ENCODE assay signal across 2 cellular contexts in the genomic region with DNA sequence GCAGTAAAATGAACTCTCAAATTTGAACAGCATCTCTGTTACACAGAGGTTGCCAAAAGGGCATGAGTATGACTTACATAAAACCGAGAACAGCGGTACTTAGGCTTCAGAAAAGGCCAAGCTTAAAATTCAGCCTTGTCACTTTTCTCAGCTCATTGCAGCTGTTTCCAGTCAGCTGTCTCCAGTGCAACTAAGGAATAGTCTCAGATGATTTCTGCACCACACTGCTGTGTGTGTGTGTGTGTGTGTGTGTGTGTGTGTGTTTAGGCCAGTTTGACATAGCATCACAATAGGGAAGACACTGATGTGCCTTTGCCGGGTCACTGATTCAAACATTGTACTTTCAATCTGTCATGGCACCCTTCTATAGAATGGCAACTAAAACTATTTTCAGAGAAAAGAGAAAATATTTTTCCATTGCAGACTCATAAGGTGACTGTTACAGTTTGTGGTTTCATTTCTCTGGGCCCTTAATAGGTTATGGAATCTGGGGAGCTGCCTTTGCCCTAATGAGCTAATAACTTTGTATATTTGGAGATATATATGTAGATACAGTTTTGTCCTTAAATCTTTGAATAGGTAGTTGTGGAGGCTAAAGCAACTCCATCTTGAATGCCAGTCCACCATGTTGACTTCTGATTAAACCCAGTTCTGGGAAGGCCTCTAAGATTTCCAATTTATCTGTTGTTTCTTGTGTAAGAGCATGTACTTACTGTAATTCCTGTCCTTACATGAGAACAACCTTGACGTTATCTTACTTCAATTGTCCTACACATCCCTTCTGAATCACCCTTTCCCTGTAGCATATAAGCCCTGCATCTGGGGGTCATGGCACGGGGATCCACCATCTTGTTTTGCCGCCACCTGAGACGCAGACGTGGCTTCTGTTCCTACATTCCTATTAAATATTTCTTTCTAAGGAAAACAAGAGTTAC.
TF ChIP-seq lines count a peak whose summit lies in the region.

No MANE protein-coding gene starts in this region.

TF ChIP-seq in GM23338, 12 proteins besides CTCF, POLR2A, EP300 and RAD21 (continues in another document):
- TF ChIP-seq JUNB (IDR thresholded peaks at IDR 0.05; ENCODE audit: unreplicated experiment), result no peak
- TF ChIP-seq EZH2 (IDR thresholded peaks at IDR 0.05; ENCODE audit: low read depth, unreplicated experiment), result no peak
- TF ChIP-seq, protein P1, sequence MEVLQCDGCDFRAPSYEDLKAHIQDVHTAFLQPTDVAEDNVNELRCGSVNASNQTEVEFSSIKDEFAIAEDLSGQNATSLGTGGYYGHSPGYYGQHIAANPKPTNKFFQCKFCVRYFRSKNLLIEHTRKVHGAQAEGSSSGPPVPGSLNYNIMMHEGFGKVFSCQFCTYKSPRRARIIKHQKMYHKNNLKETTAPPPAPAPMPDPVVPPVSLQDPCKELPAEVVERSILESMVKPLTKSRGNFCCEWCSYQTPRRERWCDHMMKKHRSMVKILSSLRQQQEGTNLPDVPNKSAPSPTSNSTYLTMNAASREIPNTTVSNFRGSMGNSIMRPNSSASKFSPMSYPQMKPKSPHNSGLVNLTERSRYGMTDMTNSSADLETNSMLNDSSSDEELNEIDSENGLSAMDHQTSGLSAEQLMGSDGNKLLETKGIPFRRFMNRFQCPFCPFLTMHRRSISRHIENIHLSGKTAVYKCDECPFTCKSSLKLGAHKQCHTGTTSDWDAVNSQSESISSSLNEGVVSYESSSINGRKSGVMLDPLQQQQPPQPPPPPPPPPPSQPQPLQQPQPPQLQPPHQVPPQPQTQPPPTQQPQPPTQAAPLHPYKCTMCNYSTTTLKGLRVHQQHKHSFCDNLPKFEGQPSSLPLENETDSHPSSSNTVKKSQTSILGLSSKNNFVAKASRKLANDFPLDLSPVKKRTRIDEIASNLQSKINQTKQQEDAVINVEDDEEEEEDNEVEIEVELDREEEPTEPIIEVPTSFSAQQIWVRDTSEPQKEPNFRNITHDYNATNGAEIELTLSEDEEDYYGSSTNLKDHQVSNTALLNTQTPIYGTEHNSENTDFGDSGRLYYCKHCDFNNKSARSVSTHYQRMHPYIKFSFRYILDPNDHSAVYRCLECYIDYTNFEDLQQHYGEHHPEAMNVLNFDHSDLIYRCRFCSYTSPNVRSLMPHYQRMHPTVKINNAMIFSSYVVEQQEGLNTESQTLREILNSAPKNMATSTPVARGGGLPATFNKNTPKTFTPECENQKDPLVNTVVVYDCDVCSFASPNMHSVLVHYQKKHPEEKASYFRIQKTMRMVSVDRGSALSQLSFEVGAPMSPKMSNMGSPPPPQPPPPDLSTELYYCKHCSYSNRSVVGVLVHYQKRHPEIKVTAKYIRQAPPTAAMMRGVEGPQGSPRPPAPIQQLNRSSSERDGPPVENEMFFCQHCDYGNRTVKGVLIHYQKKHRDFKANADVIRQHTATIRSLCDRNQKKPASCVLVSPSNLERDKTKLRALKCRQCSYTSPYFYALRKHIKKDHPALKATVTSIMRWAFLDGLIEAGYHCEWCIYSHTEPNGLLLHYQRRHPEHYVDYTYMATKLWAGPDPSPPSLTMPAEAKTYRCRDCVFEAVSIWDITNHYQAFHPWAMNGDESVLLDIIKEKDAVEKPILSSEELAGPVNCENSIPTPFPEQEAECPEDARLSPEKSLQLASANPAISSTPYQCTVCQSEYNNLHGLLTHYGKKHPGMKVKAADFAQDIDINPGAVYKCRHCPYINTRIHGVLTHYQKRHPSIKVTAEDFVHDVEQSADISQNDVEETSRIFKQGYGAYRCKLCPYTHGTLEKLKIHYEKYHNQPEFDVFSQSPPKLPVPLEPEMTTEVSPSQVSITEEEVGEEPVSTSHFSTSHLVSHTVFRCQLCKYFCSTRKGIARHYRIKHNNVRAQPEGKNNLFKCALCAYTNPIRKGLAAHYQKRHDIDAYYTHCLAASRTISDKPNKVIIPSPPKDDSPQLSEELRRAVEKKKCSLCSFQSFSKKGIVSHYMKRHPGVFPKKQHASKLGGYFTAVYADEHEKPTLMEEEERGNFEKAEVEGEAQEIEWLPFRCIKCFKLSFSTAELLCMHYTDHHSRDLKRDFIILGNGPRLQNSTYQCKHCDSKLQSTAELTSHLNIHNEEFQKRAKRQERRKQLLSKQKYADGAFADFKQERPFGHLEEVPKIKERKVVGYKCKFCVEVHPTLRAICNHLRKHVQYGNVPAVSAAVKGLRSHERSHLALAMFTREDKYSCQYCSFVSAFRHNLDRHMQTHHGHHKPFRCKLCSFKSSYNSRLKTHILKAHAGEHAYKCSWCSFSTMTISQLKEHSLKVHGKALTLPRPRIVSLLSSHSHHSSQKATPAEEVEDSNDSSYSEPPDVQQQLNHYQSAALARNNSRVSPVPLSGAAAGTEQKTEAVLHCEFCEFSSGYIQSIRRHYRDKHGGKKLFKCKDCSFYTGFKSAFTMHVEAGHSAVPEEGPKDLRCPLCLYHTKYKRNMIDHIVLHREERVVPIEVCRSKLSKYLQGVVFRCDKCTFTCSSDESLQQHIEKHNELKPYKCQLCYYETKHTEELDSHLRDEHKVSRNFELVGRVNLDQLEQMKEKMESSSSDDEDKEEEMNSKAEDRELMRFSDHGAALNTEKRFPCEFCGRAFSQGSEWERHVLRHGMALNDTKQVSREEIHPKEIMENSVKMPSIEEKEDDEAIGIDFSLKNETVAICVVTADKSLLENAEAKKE (CRISPR knock-in tag; IDR thresholded peaks at IDR 0.05), result no peak
- TF ChIP-seq POLR2AphosphoS5 (IDR thresholded peaks at IDR 0.05; ENCODE audit: low read depth), result no peak
- TF ChIP-seq CREB1 (CRISPR knock-in tag; IDR thresholded peaks at IDR 0.05; ENCODE audit: low read depth), result no peak
- TF ChIP-seq STAT1 (IDR thresholded peaks at IDR 0.05; ENCODE audit: unreplicated experiment), result no peak
- no peak for TF ChIP-seq NANOG (IDR thresholded peaks at IDR 0.05; ENCODE audit: borderline replicate concordance)
- no peak for TF ChIP-seq ZNF331 (CRISPR knock-in tag; IDR thresholded peaks at IDR 0.05; ENCODE audit: low read depth)
- TF ChIP-seq ZNF114 (CRISPR knock-in tag; IDR thresholded peaks at IDR 0.05), result no peak
- TF ChIP-seq, protein P2, sequence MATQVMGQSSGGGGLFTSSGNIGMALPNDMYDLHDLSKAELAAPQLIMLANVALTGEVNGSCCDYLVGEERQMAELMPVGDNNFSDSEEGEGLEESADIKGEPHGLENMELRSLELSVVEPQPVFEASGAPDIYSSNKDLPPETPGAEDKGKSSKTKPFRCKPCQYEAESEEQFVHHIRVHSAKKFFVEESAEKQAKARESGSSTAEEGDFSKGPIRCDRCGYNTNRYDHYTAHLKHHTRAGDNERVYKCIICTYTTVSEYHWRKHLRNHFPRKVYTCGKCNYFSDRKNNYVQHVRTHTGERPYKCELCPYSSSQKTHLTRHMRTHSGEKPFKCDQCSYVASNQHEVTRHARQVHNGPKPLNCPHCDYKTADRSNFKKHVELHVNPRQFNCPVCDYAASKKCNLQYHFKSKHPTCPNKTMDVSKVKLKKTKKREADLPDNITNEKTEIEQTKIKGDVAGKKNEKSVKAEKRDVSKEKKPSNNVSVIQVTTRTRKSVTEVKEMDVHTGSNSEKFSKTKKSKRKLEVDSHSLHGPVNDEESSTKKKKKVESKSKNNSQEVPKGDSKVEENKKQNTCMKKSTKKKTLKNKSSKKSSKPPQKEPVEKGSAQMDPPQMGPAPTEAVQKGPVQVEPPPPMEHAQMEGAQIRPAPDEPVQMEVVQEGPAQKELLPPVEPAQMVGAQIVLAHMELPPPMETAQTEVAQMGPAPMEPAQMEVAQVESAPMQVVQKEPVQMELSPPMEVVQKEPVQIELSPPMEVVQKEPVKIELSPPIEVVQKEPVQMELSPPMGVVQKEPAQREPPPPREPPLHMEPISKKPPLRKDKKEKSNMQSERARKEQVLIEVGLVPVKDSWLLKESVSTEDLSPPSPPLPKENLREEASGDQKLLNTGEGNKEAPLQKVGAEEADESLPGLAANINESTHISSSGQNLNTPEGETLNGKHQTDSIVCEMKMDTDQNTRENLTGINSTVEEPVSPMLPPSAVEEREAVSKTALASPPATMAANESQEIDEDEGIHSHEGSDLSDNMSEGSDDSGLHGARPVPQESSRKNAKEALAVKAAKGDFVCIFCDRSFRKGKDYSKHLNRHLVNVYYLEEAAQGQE (IDR thresholded peaks at IDR 0.05; ENCODE audit: unreplicated experiment), result no peak

TF ChIP-seq in GM12878, 131 proteins besides CTCF, POLR2A, EP300 and RAD21:
- TF ChIP-seq SIX5 (IDR thresholded peaks at IDR 0.05; ENCODE audit: low read depth, low read length, severe bottlenecking), result no peak
- TF ChIP-seq RUNX3 (IDR thresholded peaks at IDR 0.05; ENCODE audit: low read length), result peak; percentile 52
